9 cellular contexts compared by ENCODE assay signal in the genomic region with DNA sequence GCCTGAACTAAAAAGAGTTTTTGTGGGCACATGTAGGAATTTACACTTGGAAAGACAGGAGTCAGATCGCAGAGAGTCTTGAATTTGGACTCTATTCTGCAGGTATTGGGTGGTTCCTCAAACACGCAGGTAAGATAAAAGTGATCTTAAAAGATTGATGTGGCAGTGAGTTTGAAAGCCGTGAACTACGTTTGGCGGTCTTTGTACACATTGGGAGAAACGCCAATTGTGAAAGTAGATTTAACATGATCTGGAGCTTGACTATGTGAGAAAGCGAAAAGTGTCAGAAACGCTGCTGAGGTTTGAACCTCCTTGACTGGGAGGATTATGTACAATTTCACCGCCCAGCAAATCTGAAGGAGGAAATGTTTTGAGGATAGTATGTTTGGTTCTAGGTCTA. TPM values are rescaled to one million over a fixed set of nuclear protein-coding genes. Genes with fewer than 3 reads are reported as not detected.
DNase-seq lines count a peak whose midpoint lies in the region; ATAC-seq and TF ChIP-seq lines count a peak whose summit lies in the region.
"Had no signal": no experiment of that assay in that cellular context is flagged by ENCODE, and none has a peak within 500 bp of the region (broad histone marks: within the 10 kb centered on the region; RNA-seq: fewer than 3 reads in every experiment).

No MANE protein-coding gene starts in this region.

- H3K27me3 ChIP-seq in liver (ENCODE audit: control insufficient read depth in 4 of 4, insufficient read depth in 4 of 4, low read length in 3 of 4): no peaks in the 10 kb centered on the region

- no peaks in the 10 kb centered on the region for H3K27me3 Mint-ChIP-seq in stimulated activated naive CD8-positive, alpha-beta T cell treated with anti-CD3 and anti-CD28 coated beads, Interleukin-15, Interleukin-2, amounts not matched to agents 100 ng/mL and 50 ng/mL, for 24 hours
- no peaks in the 10 kb centered on the region for H3K27me3 Mint-ChIP-seq in activated T-helper 17 cell treated with anti-CD3 and anti-CD28 coated beads, Interleukin-2, amount 50 U/mL, for 72 hours

- H3K4me3 ChIP-seq in liver (ENCODE audit: low read depth in 1 of 3, low read length in 3 of 3): peak overlapping the region in 2 of 3 donors; percentile 51 to 76

- H3K9me3 Mint-ChIP-seq in stimulated activated naive CD8-positive, alpha-beta T cell treated with anti-CD3 and anti-CD28 coated beads, Interleukin-15, Interleukin-2, amounts not matched to agents 100 ng/mL and 50 ng/mL, for 24 hours: no peaks in the 10 kb centered on the region
- no peaks in the 10 kb centered on the region for H3K9me3 Mint-ChIP-seq in activated T-helper 17 cell treated with anti-CD3 and anti-CD28 coated beads, Interleukin-2, amount 50 U/mL, for 72 hours

- ATAC-seq in stimulated activated naive CD8-positive, alpha-beta T cell treated with anti-CD3 and anti-CD28 coated beads, Interleukin-15, Interleukin-2, amounts not matched to agents 100 U/mL and 50 U/mL, for 24 hours: no peak
- ATAC-seq in activated T-helper 17 cell treated with anti-CD3 and anti-CD28 coated beads, Interleukin-2, amount 50 U/mL, for 72 hours (replicated peaks): no peak
- ATAC-seq in GM21528 (IDR thresholded peaks at IDR 0.05; ENCODE audit: low FRiP score, unreplicated experiment): no peak

- peak overlapping the region; percentile 95 to 99 for H3K27ac ChIP-seq in liver (ENCODE audit: low read depth in 1 of 2, low read length in 2 of 2)

- no peaks in the 10 kb centered on the region for H3K36me3 Mint-ChIP-seq in stimulated activated naive CD8-positive, alpha-beta T cell treated with anti-CD3 and anti-CD28 coated beads, Interleukin-15, Interleukin-2, amounts not matched to agents 100 ng/mL and 50 ng/mL, for 24 hours (ENCODE audit: low read depth)
- H3K36me3 Mint-ChIP-seq in activated T-helper 17 cell treated with anti-CD3 and anti-CD28 coated beads, Interleukin-2, amount 50 U/mL, for 72 hours (ENCODE audit: low read depth): peaks cover 25% of the 10 kb centered on the region

- peak overlapping the region in 1 of 2 donors; percentile 29 for H3K9ac ChIP-seq in liver (ENCODE audit: low read depth in 1 of 2, low read length in 2 of 2)

- no peak for DNase-seq in stimulated activated naive CD8-positive, alpha-beta T cell treated with anti-CD3 and anti-CD28 coated beads, Interleukin-15, Interleukin-2, amounts not matched to agents 100 U/mL and 50 U/mL, for 24 hours
- DNase-seq in Kasumi-1 (lab: John Stamatoyannopoulos, UW) (no peak), T-helper 9 cell (no peak), SK-N-DZ (ENCODE audit: low spot score) (no peak)
- DNase-seq: NCI-H524 had no signal

- peaks cover 30% of the 10 kb centered on the region for H3K4me1 Mint-ChIP-seq in stimulated activated naive CD8-positive, alpha-beta T cell treated with anti-CD3 and anti-CD28 coated beads, Interleukin-15, Interleukin-2, amounts not matched to agents 100 ng/mL and 50 ng/mL, for 24 hours (ENCODE audit: low read depth)
- H3K4me1 Mint-ChIP-seq in activated T-helper 17 cell treated with anti-CD3 and anti-CD28 coated beads, Interleukin-2, amount 50 U/mL, for 72 hours: peaks cover 8% of the 10 kb centered on the region

- no peak for TF ChIP-seq CTCF in liver (IDR thresholded peaks at IDR 0.05; ENCODE audit: low read depth, low read length, missing input control)

- 54% methylated on average over 9 of the region's 9 CpGs for WGBS in liver

- H3K4me1 ChIP-seq in liver (ENCODE audit: control insufficient read depth in 4 of 4, insufficient read depth in 4 of 4, low read length in 3 of 4): peaks cover 0 to 16% (median 8%) of the 10 kb centered on the region in 4 donors

- no peaks in the 10 kb centered on the region for H3K36me3 ChIP-seq in liver (ENCODE audit: control insufficient read depth in 4 of 4, insufficient read depth in 3 of 4, low read depth in 1 of 4, low read length in 3 of 4)

- peak overlapping the region; percentile 99 for H3K4me3 Mint-ChIP-seq in stimulated activated naive CD8-positive, alpha-beta T cell treated with anti-CD3 and anti-CD28 coated beads, Interleukin-15, Interleukin-2, amounts not matched to agents 100 ng/mL and 50 ng/mL, for 24 hours
- peak overlapping the region; percentile 99 for H3K4me3 Mint-ChIP-seq in activated T-helper 17 cell treated with anti-CD3 and anti-CD28 coated beads, Interleukin-2, amount 50 U/mL, for 72 hours

- no peak overlapping the region for H3K27ac Mint-ChIP-seq in stimulated activated naive CD8-positive, alpha-beta T cell treated with anti-CD3 and anti-CD28 coated beads, Interleukin-15, Interleukin-2, amounts not matched to agents 100 ng/mL and 50 ng/mL, for 24 hours
- peak overlapping the region; percentile 99 for H3K27ac Mint-ChIP-seq in activated T-helper 17 cell treated with anti-CD3 and anti-CD28 coated beads, Interleukin-2, amount 50 U/mL, for 72 hours

- TF ChIP-seq RAD21 in liver (IDR thresholded peaks at IDR 0.05): no peak

- no peaks in the 10 kb centered on the region for H3K9me3 ChIP-seq in liver (ENCODE audit: control insufficient read depth in 4 of 4, low read length in 3 of 4)

TF ChIP-seq in liver, 16 proteins besides CTCF, POLR2A, EP300 and RAD21:
- TF ChIP-seq FOXA2 (IDR thresholded peaks at IDR 0.05): no peak

RNA-seq across cellular contexts. Expression of a gene that starts 1.5 kb away (rescaled TPM):
- total RNA-seq in activated T-helper 17 cell treated with anti-CD3 and anti-CD28 coated beads, Interleukin-2, amount 50 U/mL, for 72 hours: 10 to 100 TPM; 33.6 to 34.9 TPM
- 10 to 100 TPM; 29.5 to 40.7 TPM for total RNA-seq in liver
- polyA plus RNA-seq in liver: 10 to 100 TPM; 22.9 to 27.4 TPM
- 10.5 and 12.3 TPM in 2 replicates for polyA plus RNA-seq in SK-N-DZ (2014; cell fraction: cytosol; rRNA removed)
- polyA plus RNA-seq in SK-N-DZ (2014; cell fraction: nucleus; rRNA removed): 6.0 and 8.1 TPM in 2 replicates
